ENCODE assay signal across 8 cellular contexts in genomic region chr11:111601979-111602864, GRCh38. TPM values are rescaled to one million over a fixed set of nuclear protein-coding genes. Genes with fewer than 3 reads are reported as not detected.
DNase-seq lines count a peak whose midpoint lies in the region; ATAC-seq and TF ChIP-seq lines count a peak whose summit lies in the region.

SIK2 (plus strand) TSS chr11:111602449; CDS start chr11:111602564, 115 bp downstream.

- DNase-seq in AG08396 (ENCODE audit: low spot score) (peak; percentile 96), NCI-H2196 (lab: John Stamatoyannopoulos, UW; ENCODE audit: unreplicated experiment) (peak; percentile 97), activated B cell treated with CpG ODN at 0.5 μM for 24 hours (peak; percentile 83), caudate nucleus (lab: John Stamatoyannopoulos, UW) (peak; percentile 39 to 98 (median 94)), inferior parietal cortex (ENCODE audit: extremely low spot score) (peak; percentile 90)
- peak; percentile 81 to 83 for DNase-seq in stimulated activated CD4-positive, alpha-beta T cell treated with anti-CD3 and anti-CD28 coated beads, Interleukin-12 subunit alpha, Interleukin-12 subunit beta, amount 100 ng/mL, for 24 hours (ENCODE audit: low read depth in 2 of 2)

- peak within 1 kb of the TSS; percentile 92 for H3K4me3 Mint-ChIP-seq in activated B cell treated with CpG ODN at 0.5 μM for 24 hours

- H3K9me3 Mint-ChIP-seq in activated B cell treated with CpG ODN at 0.5 μM for 24 hours, result no peaks in the 10 kb centered on the region

- ATAC-seq in GM18873 (IDR thresholded peaks at IDR 0.05; ENCODE audit: low FRiP score, unreplicated experiment) (peak; percentile 73), HG03139 (IDR thresholded peaks at IDR 0.05; ENCODE audit: unreplicated experiment) (peak; percentile 82), activated B cell treated with CpG ODN at 0.5 μM for 24 hours (ENCODE audit: low read depth) (peak; percentile 90)

- H3K27me3 Mint-ChIP-seq in activated B cell treated with CpG ODN at 0.5 μM for 24 hours, result no peaks in the 10 kb centered on the region

- intact Hi-C loops in activated B cell treated with CpG ODN at 0.5 μM for 24 hours (cut with micrococcal nuclease), result loop anchor here (1.0 to 5.0 kb wide), 13 partner anchors 16 to 1713 kb away; partner anchors contain the start of genes ALG9, CFAP68, FDX1 and FDXACB1

- H3K27ac ChIP-seq in caudate nucleus (ENCODE audit: low read depth, low read length), result peak within 1 kb of the TSS; percentile 98

- CTCF ChIA-PET in activated B cell treated with CpG ODN at 0.5 μM for 24 hours (lab: Charles Lee), result interaction anchor here (1.2 to 2.8 kb wide), 3 partner anchors 15 to 239 kb away, joined by 3 to 22 read pairs (median 4); no protein-coding TSS in a partner anchor

- peaks cover 5% of the 10 kb centered on the region for H3K36me3 Mint-ChIP-seq in activated B cell treated with CpG ODN at 0.5 μM for 24 hours (ENCODE audit: low read depth)

- POLR2A ChIA-PET in activated B cell treated with CpG ODN at 0.5 μM for 24 hours (lab: Charles Lee), result interaction anchor here (0.8 to 1.2 kb wide), 5 partner anchors 164 to 422 kb away, joined by 3 to 7 read pairs (median 3); partner anchors contain the start of genes ALG9, DLAT and PPP2R1B

- peaks cover 27% of the 10 kb centered on the region for H3K4me1 Mint-ChIP-seq in activated B cell treated with CpG ODN at 0.5 μM for 24 hours

- no peak for TF ChIP-seq CTCF in activated B cell treated with CpG ODN at 0.5 μM for 24 hours (IDR thresholded peaks at IDR 0.05)

- H3K27ac Mint-ChIP-seq in activated B cell treated with CpG ODN at 0.5 μM for 24 hours, result peak within 1 kb of the TSS; percentile 92

RNA-seq across cellular contexts. Expression of gene SIK2, which starts in this region (rescaled TPM):
- total RNA-seq in activated B cell treated with CpG ODN at 0.5 μM for 24 hours, result 10.0 and 10.2 TPM in 2 replicates

Comparison
In these comparisons a context has a peak if more than half of its experiments do, and no peak if none do; other contexts are left out.
1. Peak in every context shown above with its lines: DNase-seq, ATAC-seq and H3K27ac ChIP-seq.